ENCODE assay signal across 8 cellular contexts in genomic region chr1:244652699-244653438, GRCh38. TPM values are rescaled to one million over a fixed set of nuclear protein-coding genes. Genes with fewer than 3 reads are reported as not detected.
DNase-seq lines count a peak whose midpoint lies in the region; ATAC-seq and TF ChIP-seq lines count a peak whose summit lies in the region.

Gene DESI2 (plus strand): TSS chr1:244653126. CDS start chr1:244653314, 188 bp downstream.

- peaks cover 8% of the 10 kb centered on the region for H3K36me3 Mint-ChIP-seq in activated naive CD4-positive, alpha-beta T cell treated with anti-CD3 and anti-CD28 coated beads, Interleukin-2, amount 50 U/mL, for 24 hours

- DNase-seq in NCI-H1092 (lab: John Stamatoyannopoulos, UW) (peak; percentile 100), glomerular endothelial cell (ENCODE audit: extremely low read depth, low read depth, low spot score) (peak; percentile 89), occipital lobe (lab: John Stamatoyannopoulos, UW) (peak; percentile 99)

- H3K4me3 Mint-ChIP-seq in activated naive CD4-positive, alpha-beta T cell treated with anti-CD3 and anti-CD28 coated beads, Interleukin-2, amount 50 U/mL, for 24 hours = peak within 1 kb of the TSS; percentile 89

- peaks cover 23% of the 10 kb centered on the region for H3K4me1 Mint-ChIP-seq in activated naive CD4-positive, alpha-beta T cell treated with anti-CD3 and anti-CD28 coated beads, Interleukin-2, amount 50 U/mL, for 24 hours

- ATAC-seq in HG02610 (IDR thresholded peaks at IDR 0.05; ENCODE audit: unreplicated experiment) (peak; percentile 97), SK-N-SH treated with all-trans-retinoic acid at 6 μM for 48 hours (peak; percentile 96)

- no peaks in the 10 kb centered on the region for H3K9me3 Mint-ChIP-seq in activated naive CD4-positive, alpha-beta T cell treated with anti-CD3 and anti-CD28 coated beads, Interleukin-2, amount 50 U/mL, for 24 hours

- peak within 1 kb of the TSS; percentile 91 for H3K27ac Mint-ChIP-seq in activated naive CD4-positive, alpha-beta T cell treated with anti-CD3 and anti-CD28 coated beads, Interleukin-2, amount 50 U/mL, for 24 hours

- peak within 1 kb of the TSS; percentile 87 for H3K27ac ChIP-seq in temporal lobe (ENCODE audit: low read depth, low read length)

- TF ChIP-seq POLR2A in GM10847 (IDR thresholded peaks at IDR 0.05; ENCODE audit: extremely low read depth, insufficient read length) = peak; percentile 96

- no peaks in the 10 kb centered on the region for H3K27me3 Mint-ChIP-seq in activated naive CD4-positive, alpha-beta T cell treated with anti-CD3 and anti-CD28 coated beads, Interleukin-2, amount 50 U/mL, for 24 hours

TF ChIP-seq in SK-N-SH treated with all-trans-retinoic acid at 6 μM for 48 hours, 23 proteins besides CTCF, POLR2A, EP300 and RAD21:
- no peak for TF ChIP-seq GLIS3 (CRISPR knock-in tag; IDR thresholded peaks at IDR 0.05)
- TF ChIP-seq PATZ1 (CRISPR knock-in tag; IDR thresholded peaks at IDR 0.05; ENCODE audit: borderline replicate concordance) = no peak
- no peak for TF ChIP-seq CSRNP3 (CRISPR knock-in tag; IDR thresholded peaks at IDR 0.05)
- TF ChIP-seq ISL1 (CRISPR knock-in tag; IDR thresholded peaks at IDR 0.05) = no peak
- no peak for TF ChIP-seq ZFP30 (CRISPR knock-in tag; IDR thresholded peaks at IDR 0.05)
- TF ChIP-seq RARB (CRISPR knock-in tag; IDR thresholded peaks at IDR 0.05) = no peak
TF ChIP-seq in SK-N-SH treated with all-trans-retinoic acid at 6 μM for 48 hours: peak in this region for 0.

RNA-seq across cellular contexts. Expression of gene DESI2, which starts in this region (rescaled TPM):
- 38.5 and 41.3 TPM in 2 replicates for total RNA-seq in glomerular endothelial cell
- 38.8 TPM for total RNA-seq in occipital lobe
- total RNA-seq in temporal lobe = 24.3 TPM

Comparison
In these comparisons a context has a peak if more than half of its experiments do, and no peak if none do; other contexts are left out.
1. Peak in every context shown above with its lines: DNase-seq, ATAC-seq and H3K27ac ChIP-seq.